8 cellular contexts compared by ENCODE assay signal in the genomic region with DNA sequence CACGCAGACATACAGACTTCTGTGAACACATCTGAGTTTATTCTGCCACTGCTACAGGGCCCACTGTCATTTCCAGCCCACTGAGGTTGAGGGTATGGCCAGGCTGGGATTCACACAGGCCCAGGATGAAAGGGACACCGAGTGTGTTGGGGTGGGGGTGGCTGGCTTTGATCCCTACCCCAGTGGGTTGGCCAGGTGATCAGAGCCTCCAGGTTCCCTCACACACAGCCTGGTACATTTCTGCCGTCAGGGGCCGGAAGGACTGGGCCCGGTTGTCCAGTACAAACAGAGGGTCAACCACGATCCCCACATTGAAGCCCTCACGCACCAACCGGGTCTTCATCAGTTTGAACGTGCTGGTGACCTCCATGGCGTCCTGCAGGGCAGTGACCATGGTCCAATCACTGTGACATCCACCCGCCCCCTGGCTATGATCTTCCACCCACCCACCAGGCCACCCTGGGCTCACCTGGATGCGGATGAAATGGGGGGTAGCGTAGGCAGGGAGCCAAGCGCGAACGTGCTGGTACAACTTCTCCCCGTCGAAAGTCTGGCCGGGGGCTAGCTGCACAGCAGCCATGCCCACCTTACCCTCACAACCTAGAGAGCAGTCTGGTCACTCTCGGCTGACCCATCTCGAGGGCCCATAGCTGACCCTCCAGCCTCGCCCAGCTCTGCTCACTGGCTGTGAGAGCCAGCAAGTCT. TPM values are rescaled to one million over a fixed set of nuclear protein-coding genes. Genes with fewer than 3 reads are reported as not detected.
DNase-seq lines count a peak whose midpoint lies in the region; ATAC-seq and TF ChIP-seq lines count a peak whose summit lies in the region.

No MANE protein-coding gene starts in this region.

- H3K4me3 ChIP-seq in A673 (ENCODE audit: low read depth, low read length, poor library complexity, severe bottlenecking) (peak overlapping the region; percentile 71), mammary epithelial cell (replicated peaks in 1 of 3; ENCODE audit: insufficient read depth in 1 of 3, low read depth in 2 of 3, low read length in 3 of 3) (peak overlapping the region; percentile 2 to 81 (median 48)), mesendoderm (ENCODE audit: low read length) (peak overlapping the region; percentile 86)

- CTCF ChIA-PET in A673 (lab: Charles Lee): no interaction called here
- CTCF ChIA-PET in mammary epithelial cell (lab: Charles Lee; ENCODE audit: low non-redundant PET): no interaction called here

- intact Hi-C loops in A673 (cut with micrococcal nuclease; ENCODE audit: unreplicated experiment): no loop called here
- intact Hi-C loops in mammary epithelial cell (cut with micrococcal nuclease): loop anchor here (1.0 to 5.0 kb wide), 4 partner anchors 21 to 181 kb away; a partner anchor contains a TSS

- TF ChIP-seq CTCF in A673 (conservative IDR thresholded peaks at IDR 0.05; ENCODE audit: low read depth, low read length) (no peak), mammary epithelial cell (conservative IDR thresholded peaks at IDR 0.05 in 1 of 2, IDR thresholded peaks at IDR 0.05 in 1 of 2; ENCODE audit: extremely low read depth in 1 of 2, insufficient read depth in 1 of 2, low read depth in 1 of 2, low read length in 2 of 2) (no peak)

- peak overlapping the region; percentile 98 for H2AFZ ChIP-seq in mammary epithelial cell (ENCODE audit: low read depth, low read length)

- no peak overlapping the region for H3K18ac ChIP-seq in mesendoderm (ENCODE audit: low read length)

- dilution Hi-C loops in mammary epithelial cell (cut with HindIII; ENCODE audit: low sequenced_read_pairs): no loop called here

- no peaks in the 10 kb centered on the region for H3K36me3 ChIP-seq in A673 (ENCODE audit: insufficient read depth, low read length, poor library complexity, severe bottlenecking)
- no peaks in the 10 kb centered on the region for H3K36me3 ChIP-seq in mammary epithelial cell (ENCODE audit: insufficient read depth, low read length)
- H3K36me3 ChIP-seq in mesendoderm (ENCODE audit: control insufficient read depth, insufficient read depth, low read length): no peaks in the 10 kb centered on the region

- 40% methylated on average over 15 of the region's 22 CpGs for WGBS in mammary epithelial cell (ENCODE audit: low coverage, missing lambda C conversion rate)
- no CpG with 5 or more reads among the region's 22 CpGs for WGBS in mesendoderm (ENCODE audit: extremely low coverage, insufficient coverage, low lambda C conversion rate)

- in situ Hi-C loops in mammary epithelial cell (cut with MboI; ENCODE audit: low sequenced_read_pairs in 2 of 2): no loop called here

- H3K79me2 ChIP-seq in mammary epithelial cell (ENCODE audit: insufficient read depth, low read length): no peaks in the 10 kb centered on the region
- no peaks in the 10 kb centered on the region for H3K79me2 ChIP-seq in mesendoderm (ENCODE audit: control insufficient read depth, insufficient read depth, low read length)

- H4K8ac ChIP-seq in mesendoderm (ENCODE audit: low read depth, low read length): no peak overlapping the region

- H2AK5ac ChIP-seq in mesendoderm (ENCODE audit: low read length): peak overlapping the region; percentile 10

- no peak overlapping the region for H2BK120ac ChIP-seq in mesendoderm (ENCODE audit: low read depth, low read length)

- H3K4ac ChIP-seq in mesendoderm (ENCODE audit: low read depth, low read length): no peak overlapping the region

- H4K5ac ChIP-seq in mesendoderm (ENCODE audit: low read length): no peak overlapping the region

- H3K4me1 ChIP-seq in A673 (ENCODE audit: insufficient read depth, low read length, poor library complexity, severe bottlenecking): peaks cover 5% of the 10 kb centered on the region
- peaks cover 9% of the 10 kb centered on the region for H3K4me1 ChIP-seq in mammary epithelial cell (ENCODE audit: insufficient read depth, low read length)
- H3K4me1 ChIP-seq in mesendoderm (ENCODE audit: control insufficient read depth, low read depth, low read length): no peaks in the 10 kb centered on the region

- H3K4me2 ChIP-seq in mammary epithelial cell (ENCODE audit: insufficient read depth, low read depth, low read length) (peak overlapping the region; percentile 78), mesendoderm (ENCODE audit: low read length) (peak overlapping the region; percentile 99)

- no peaks in the 10 kb centered on the region for H4K20me1 ChIP-seq in mammary epithelial cell (ENCODE audit: insufficient read depth, low read length)

- ATAC-seq in HG02970 (IDR thresholded peaks at IDR 0.05; ENCODE audit: low FRiP score, unreplicated experiment) (peak; percentile 15), HG03342 (IDR thresholded peaks at IDR 0.05; ENCODE audit: unreplicated experiment) (no peak), HG02981 (IDR thresholded peaks at IDR 0.05; ENCODE audit: unreplicated experiment) (no peak), HG03196 (IDR thresholded peaks at IDR 0.05; ENCODE audit: unreplicated experiment) (no peak)

- no peaks in the 10 kb centered on the region for H3K27me3 ChIP-seq in A673 (replicated peaks; ENCODE audit: insufficient read depth, low read depth, low read length, poor library complexity)
- no peaks in the 10 kb centered on the region for H3K27me3 ChIP-seq in mammary epithelial cell (ENCODE audit: insufficient read depth, low read length)
- H3K27me3 ChIP-seq in mesendoderm (ENCODE audit: insufficient read depth, low read length, poor library complexity): no peaks in the 10 kb centered on the region

- no peak overlapping the region for H2BK15ac ChIP-seq in mesendoderm (replicated peaks; ENCODE audit: low read depth)

- H3K56ac ChIP-seq in mesendoderm (ENCODE audit: low read length): peak overlapping the region; percentile 96

- no peak overlapping the region for H3K23ac ChIP-seq in mesendoderm (ENCODE audit: low read length)

- H3K9me3 ChIP-seq in A673 (ENCODE audit: low read depth, low read length, poor library complexity, severe bottlenecking) (no peaks in the 10 kb centered on the region), mammary epithelial cell (replicated peaks; ENCODE audit: insufficient read depth, low read length) (no peaks in the 10 kb centered on the region)

- POLR2A ChIA-PET in A673 (lab: Charles Lee; ENCODE audit: low non-redundant PET): no interaction called here

- H2BK5ac ChIP-seq in mesendoderm (ENCODE audit: low read length): no peak overlapping the region

- DNase-seq in A673 (ENCODE audit: low spot score): no peak
- DNase-seq in mammary epithelial cell: no peak
- no peak for DNase-seq in mesendoderm
- no peak for DNase-seq in DMS 273 (lab: John Stamatoyannopoulos, UW; ENCODE audit: unreplicated experiment)

- H3K9ac ChIP-seq in mammary epithelial cell (ENCODE audit: insufficient read depth, low read length) (no peak overlapping the region), mesendoderm (ENCODE audit: low read length) (peak overlapping the region; percentile 78)

- peaks cover 4% of the 10 kb centered on the region for H3K79me1 ChIP-seq in mesendoderm (ENCODE audit: low read length)

- H3K27ac ChIP-seq in A673 (ENCODE audit: low read depth, low read length, poor library complexity, severe bottlenecking) (peak overlapping the region; percentile 53), mammary epithelial cell (ENCODE audit: insufficient read depth, low read depth, low read length) (no peak overlapping the region), mesendoderm (ENCODE audit: low read depth, low read length) (no peak overlapping the region)

- TSS peak; percentile 75 for BruUV-seq in A673 (replicated peaks; lab: Mats Ljungman, UMichigan)
- BruUV-seq in mammary epithelial cell (replicated peaks; lab: Mats Ljungman, UMichigan): TSS peak; percentile 67

RNA-seq across cellular contexts. Expression of a gene that starts 13.3 kb away (rescaled TPM):
- total RNA-seq in A673 (2021): 24.1 and 24.9 TPM in 2 replicates
- total RNA-seq in mammary epithelial cell: 10 to 100 TPM in 1 of 2 donors, 1 to 10 TPM in 1; 4.5 to 12.6 TPM
- polyA plus RNA-seq in mammary epithelial cell: 24.7 TPM
- polyA minus RNA-seq in mammary epithelial cell: 34.1 TPM
- 18.3 TPM for polyA plus RNA-seq in mesendoderm (2013, experiment 1 of 2)
- polyA plus RNA-seq in mesendoderm (2013, experiment 2 of 2): 16.9 TPM

RNA-seq across cellular contexts. Expression of a gene that starts 21.1 kb away (rescaled TPM):
- total RNA-seq in A673 (2021): 24.3 and 25.0 TPM in 2 replicates
- 10 to 100 TPM in 1 of 2 donors, 1 to 10 TPM in 1; 8.2 to 14.1 TPM for total RNA-seq in mammary epithelial cell
- polyA plus RNA-seq in mammary epithelial cell: 8.5 TPM
- polyA minus RNA-seq in mammary epithelial cell: 4.0 TPM
- polyA plus RNA-seq in mesendoderm (2013, experiment 1 of 2): 13.0 TPM
- polyA plus RNA-seq in mesendoderm (2013, experiment 2 of 2): 12.6 TPM

RNA-seq across cellular contexts. Expression of a gene that starts 22.3 kb away (rescaled TPM):
- total RNA-seq in A673 (2021) (7.7 and 11.8 TPM in 2 replicates), mammary epithelial cell (1 to 10 TPM; 6.1 to 9.3 TPM)
- polyA plus RNA-seq in mammary epithelial cell: 4.5 TPM
- 6.6 TPM for polyA minus RNA-seq in mammary epithelial cell
- 1.8 TPM for polyA plus RNA-seq in mesendoderm (2013, experiment 1 of 2)
- polyA plus RNA-seq in mesendoderm (2013, experiment 2 of 2): 1.8 TPM

RNA-seq across cellular contexts. Expression of a gene that starts 31.6 kb away (rescaled TPM):
- total RNA-seq in A673 (2021): 11.0 and 12.7 TPM in 2 replicates
- 10 to 100 TPM; 12.7 to 28.7 TPM for total RNA-seq in mammary epithelial cell
- 8.4 TPM for polyA plus RNA-seq in mammary epithelial cell
- 7.2 TPM for polyA minus RNA-seq in mammary epithelial cell
- 3.3 TPM for polyA plus RNA-seq in mesendoderm (2013, experiment 1 of 2)
- 4.1 TPM for polyA plus RNA-seq in mesendoderm (2013, experiment 2 of 2)

RNA-seq across cellular contexts. Expression of a gene that starts 45.4 kb away (rescaled TPM):
- total RNA-seq in A673 (2021): 985 and 1,038 TPM in 2 replicates
- 100 to 1,000 TPM; 180 to 331 TPM for total RNA-seq in mammary epithelial cell
- polyA plus RNA-seq in mammary epithelial cell: 386 TPM
- polyA minus RNA-seq in mammary epithelial cell: 1,355 TPM
- 1,044 TPM for polyA plus RNA-seq in mesendoderm (2013, experiment 1 of 2)
- 1,033 TPM for polyA plus RNA-seq in mesendoderm (2013, experiment 2 of 2)
